Comparison of ENCODE assay signal across 1 cellular context in the genomic region with DNA sequence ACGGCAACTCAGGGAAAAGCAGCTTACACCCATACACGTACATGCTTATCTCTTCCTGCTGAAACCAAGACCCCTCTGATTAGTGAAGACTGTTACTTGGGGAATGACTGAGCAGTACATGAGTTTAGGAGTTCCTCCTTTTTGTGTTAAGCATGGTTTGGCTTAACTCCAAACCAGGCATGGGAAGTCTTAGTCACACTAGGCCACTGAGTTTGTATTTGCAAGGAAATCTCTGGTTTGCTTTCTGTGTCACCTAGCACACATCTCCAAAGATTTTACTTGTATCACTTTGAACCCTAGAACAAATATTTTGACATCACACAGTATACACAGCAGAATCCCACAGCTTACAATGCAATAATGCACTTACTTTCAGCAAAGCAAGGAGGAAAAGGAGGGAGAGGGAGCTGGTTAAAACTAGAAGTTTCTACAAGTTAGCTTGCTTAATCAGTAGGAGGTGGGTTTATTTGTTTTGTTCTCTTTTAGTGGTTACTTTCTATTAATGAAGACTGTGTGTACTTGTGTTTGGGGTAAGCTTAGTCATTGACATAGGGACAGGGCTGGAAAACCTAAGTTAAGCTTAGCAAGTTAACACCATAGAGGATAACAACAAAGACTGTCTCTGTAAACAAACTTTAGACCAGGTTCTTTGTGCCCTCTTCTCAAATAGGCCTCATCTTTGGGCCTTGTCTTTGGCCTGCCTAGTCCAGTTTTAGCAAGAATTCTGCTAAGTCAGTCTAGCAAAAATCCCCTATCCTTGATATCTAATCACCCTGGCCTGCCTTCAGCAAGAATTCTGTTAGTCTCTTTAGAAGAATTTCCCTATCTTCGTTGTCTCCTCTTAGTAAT.
A peak's percentile ranks its signal among the peaks of the same experiment; 100 is the strongest.
TF ChIP-seq lines count a peak whose summit lies in the region.

No MANE protein-coding gene starts in this region.

TF ChIP-seq in K562, 482 proteins besides CTCF, POLR2A, EP300 and RAD21 (continued from another document and continues in another):
- TF ChIP-seq, protein P1, sequence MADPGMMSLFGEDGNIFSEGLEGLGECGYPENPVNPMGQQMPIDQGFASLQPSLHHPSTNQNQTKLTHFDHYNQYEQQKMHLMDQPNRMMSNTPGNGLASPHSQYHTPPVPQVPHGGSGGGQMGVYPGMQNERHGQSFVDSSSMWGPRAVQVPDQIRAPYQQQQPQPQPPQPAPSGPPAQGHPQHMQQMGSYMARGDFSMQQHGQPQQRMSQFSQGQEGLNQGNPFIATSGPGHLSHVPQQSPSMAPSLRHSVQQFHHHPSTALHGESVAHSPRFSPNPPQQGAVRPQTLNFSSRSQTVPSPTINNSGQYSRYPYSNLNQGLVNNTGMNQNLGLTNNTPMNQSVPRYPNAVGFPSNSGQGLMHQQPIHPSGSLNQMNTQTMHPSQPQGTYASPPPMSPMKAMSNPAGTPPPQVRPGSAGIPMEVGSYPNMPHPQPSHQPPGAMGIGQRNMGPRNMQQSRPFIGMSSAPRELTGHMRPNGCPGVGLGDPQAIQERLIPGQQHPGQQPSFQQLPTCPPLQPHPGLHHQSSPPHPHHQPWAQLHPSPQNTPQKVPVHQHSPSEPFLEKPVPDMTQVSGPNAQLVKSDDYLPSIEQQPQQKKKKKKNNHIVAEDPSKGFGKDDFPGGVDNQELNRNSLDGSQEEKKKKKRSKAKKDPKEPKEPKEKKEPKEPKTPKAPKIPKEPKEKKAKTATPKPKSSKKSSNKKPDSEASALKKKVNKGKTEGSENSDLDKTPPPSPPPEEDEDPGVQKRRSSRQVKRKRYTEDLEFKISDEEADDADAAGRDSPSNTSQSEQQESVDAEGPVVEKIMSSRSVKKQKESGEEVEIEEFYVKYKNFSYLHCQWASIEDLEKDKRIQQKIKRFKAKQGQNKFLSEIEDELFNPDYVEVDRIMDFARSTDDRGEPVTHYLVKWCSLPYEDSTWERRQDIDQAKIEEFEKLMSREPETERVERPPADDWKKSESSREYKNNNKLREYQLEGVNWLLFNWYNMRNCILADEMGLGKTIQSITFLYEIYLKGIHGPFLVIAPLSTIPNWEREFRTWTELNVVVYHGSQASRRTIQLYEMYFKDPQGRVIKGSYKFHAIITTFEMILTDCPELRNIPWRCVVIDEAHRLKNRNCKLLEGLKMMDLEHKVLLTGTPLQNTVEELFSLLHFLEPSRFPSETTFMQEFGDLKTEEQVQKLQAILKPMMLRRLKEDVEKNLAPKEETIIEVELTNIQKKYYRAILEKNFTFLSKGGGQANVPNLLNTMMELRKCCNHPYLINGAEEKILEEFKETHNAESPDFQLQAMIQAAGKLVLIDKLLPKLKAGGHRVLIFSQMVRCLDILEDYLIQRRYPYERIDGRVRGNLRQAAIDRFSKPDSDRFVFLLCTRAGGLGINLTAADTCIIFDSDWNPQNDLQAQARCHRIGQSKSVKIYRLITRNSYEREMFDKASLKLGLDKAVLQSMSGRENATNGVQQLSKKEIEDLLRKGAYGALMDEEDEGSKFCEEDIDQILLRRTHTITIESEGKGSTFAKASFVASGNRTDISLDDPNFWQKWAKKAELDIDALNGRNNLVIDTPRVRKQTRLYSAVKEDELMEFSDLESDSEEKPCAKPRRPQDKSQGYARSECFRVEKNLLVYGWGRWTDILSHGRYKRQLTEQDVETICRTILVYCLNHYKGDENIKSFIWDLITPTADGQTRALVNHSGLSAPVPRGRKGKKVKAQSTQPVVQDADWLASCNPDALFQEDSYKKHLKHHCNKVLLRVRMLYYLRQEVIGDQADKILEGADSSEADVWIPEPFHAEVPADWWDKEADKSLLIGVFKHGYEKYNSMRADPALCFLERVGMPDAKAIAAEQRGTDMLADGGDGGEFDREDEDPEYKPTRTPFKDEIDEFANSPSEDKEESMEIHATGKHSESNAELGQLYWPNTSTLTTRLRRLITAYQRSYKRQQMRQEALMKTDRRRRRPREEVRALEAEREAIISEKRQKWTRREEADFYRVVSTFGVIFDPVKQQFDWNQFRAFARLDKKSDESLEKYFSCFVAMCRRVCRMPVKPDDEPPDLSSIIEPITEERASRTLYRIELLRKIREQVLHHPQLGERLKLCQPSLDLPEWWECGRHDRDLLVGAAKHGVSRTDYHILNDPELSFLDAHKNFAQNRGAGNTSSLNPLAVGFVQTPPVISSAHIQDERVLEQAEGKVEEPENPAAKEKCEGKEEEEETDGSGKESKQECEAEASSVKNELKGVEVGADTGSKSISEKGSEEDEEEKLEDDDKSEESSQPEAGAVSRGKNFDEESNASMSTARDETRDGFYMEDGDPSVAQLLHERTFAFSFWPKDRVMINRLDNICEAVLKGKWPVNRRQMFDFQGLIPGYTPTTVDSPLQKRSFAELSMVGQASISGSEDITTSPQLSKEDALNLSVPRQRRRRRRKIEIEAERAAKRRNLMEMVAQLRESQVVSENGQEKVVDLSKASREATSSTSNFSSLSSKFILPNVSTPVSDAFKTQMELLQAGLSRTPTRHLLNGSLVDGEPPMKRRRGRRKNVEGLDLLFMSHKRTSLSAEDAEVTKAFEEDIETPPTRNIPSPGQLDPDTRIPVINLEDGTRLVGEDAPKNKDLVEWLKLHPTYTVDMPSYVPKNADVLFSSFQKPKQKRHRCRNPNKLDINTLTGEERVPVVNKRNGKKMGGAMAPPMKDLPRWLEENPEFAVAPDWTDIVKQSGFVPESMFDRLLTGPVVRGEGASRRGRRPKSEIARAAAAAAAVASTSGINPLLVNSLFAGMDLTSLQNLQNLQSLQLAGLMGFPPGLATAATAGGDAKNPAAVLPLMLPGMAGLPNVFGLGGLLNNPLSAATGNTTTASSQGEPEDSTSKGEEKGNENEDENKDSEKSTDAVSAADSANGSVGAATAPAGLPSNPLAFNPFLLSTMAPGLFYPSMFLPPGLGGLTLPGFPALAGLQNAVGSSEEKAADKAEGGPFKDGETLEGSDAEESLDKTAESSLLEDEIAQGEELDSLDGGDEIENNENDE (IDR thresholded peaks at IDR 0.05; ENCODE audit: low read depth, low read length), result no peak
- TF ChIP-seq ZNF79 (CRISPR knock-in tag; IDR thresholded peaks at IDR 0.05; ENCODE audit: low read depth), result no peak
- TF ChIP-seq, protein P2, sequence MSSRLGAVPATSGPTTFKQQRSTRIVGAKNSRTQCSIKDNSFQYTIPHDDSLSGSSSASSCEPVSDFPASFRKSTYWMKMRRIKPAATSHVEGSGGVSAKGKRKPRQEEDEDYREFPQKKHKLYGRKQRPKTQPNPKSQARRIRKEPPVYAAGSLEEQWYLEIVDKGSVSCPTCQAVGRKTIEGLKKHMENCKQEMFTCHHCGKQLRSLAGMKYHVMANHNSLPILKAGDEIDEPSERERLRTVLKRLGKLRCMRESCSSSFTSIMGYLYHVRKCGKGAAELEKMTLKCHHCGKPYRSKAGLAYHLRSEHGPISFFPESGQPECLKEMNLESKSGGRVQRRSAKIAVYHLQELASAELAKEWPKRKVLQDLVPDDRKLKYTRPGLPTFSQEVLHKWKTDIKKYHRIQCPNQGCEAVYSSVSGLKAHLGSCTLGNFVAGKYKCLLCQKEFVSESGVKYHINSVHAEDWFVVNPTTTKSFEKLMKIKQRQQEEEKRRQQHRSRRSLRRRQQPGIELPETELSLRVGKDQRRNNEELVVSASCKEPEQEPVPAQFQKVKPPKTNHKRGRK (tag; IDR thresholded peaks at IDR 0.05), result no peak
- TF ChIP-seq, protein P3, sequence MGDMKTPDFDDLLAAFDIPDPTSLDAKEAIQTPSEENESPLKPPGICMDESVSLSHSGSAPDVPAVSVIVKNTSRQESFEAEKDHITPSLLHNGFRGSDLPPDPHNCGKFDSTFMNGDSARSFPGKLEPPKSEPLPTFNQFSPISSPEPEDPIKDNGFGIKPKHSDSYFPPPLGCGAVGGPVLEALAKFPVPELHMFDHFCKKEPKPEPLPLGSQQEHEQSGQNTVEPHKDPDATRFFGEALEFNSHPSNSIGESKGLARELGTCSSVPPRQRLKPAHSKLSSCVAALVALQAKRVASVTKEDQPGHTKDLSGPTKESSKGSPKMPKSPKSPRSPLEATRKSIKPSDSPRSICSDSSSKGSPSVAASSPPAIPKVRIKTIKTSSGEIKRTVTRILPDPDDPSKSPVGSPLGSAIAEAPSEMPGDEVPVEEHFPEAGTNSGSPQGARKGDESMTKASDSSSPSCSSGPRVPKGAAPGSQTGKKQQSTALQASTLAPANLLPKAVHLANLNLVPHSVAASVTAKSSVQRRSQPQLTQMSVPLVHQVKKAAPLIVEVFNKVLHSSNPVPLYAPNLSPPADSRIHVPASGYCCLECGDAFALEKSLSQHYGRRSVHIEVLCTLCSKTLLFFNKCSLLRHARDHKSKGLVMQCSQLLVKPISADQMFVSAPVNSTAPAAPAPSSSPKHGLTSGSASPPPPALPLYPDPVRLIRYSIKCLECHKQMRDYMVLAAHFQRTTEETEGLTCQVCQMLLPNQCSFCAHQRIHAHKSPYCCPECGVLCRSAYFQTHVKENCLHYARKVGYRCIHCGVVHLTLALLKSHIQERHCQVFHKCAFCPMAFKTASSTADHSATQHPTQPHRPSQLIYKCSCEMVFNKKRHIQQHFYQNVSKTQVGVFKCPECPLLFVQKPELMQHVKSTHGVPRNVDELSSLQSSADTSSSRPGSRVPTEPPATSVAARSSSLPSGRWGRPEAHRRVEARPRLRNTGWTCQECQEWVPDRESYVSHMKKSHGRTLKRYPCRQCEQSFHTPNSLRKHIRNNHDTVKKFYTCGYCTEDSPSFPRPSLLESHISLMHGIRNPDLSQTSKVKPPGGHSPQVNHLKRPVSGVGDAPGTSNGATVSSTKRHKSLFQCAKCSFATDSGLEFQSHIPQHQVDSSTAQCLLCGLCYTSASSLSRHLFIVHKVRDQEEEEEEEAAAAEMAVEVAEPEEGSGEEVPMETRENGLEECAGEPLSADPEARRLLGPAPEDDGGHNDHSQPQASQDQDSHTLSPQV (IDR thresholded peaks at IDR 0.05), result peak; percentile 77; the same call in 1 of the 2 replicates
- TF ChIP-seq MEF2A (IDR thresholded peaks at IDR 0.05; ENCODE audit: control insufficient read depth, low read depth, low read length), result no peak
- TF ChIP-seq ZNF224 (CRISPR knock-in tag; IDR thresholded peaks at IDR 0.05), result no peak
- TF ChIP-seq, protein P4, sequence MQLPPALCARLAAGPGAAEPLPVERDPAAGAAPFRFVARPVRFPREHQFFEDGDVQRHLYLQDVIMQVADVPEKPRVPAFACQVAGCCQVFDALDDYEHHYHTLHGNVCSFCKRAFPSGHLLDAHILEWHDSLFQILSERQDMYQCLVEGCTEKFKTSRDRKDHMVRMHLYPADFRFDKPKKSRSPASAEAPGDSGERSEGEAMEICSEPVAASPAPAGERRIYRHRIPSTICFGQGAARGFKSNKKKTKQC (CRISPR knock-in tag; IDR thresholded peaks at IDR 0.05), result no peak
- no peak for TF ChIP-seq ZNF41 (CRISPR knock-in tag; conservative IDR thresholded peaks at IDR 0.05)
- TF ChIP-seq CSDE1 (IDR thresholded peaks at IDR 0.05), result no peak
- TF ChIP-seq SP1 (CRISPR knock-in tag; IDR thresholded peaks at IDR 0.05), result no peak
- peak in 1 of 2 experiments; percentile 45; a peak in 1 of 3 replicates for TF ChIP-seq CBX3 (IDR thresholded peaks at IDR 0.05; ENCODE audit: borderline replicate concordance in 1 of 2, low read length in 2 of 2)
- TF ChIP-seq ZNF239 (CRISPR knock-in tag; IDR thresholded peaks at IDR 0.05), result no peak
- TF ChIP-seq U2AF1 (optimal IDR thresholded peaks at IDR 0.05; ENCODE audit: low read depth, low read length), result no peak
- no peak for TF ChIP-seq ZC3H8 (IDR thresholded peaks at IDR 0.05)
- TF ChIP-seq, protein P5, sequence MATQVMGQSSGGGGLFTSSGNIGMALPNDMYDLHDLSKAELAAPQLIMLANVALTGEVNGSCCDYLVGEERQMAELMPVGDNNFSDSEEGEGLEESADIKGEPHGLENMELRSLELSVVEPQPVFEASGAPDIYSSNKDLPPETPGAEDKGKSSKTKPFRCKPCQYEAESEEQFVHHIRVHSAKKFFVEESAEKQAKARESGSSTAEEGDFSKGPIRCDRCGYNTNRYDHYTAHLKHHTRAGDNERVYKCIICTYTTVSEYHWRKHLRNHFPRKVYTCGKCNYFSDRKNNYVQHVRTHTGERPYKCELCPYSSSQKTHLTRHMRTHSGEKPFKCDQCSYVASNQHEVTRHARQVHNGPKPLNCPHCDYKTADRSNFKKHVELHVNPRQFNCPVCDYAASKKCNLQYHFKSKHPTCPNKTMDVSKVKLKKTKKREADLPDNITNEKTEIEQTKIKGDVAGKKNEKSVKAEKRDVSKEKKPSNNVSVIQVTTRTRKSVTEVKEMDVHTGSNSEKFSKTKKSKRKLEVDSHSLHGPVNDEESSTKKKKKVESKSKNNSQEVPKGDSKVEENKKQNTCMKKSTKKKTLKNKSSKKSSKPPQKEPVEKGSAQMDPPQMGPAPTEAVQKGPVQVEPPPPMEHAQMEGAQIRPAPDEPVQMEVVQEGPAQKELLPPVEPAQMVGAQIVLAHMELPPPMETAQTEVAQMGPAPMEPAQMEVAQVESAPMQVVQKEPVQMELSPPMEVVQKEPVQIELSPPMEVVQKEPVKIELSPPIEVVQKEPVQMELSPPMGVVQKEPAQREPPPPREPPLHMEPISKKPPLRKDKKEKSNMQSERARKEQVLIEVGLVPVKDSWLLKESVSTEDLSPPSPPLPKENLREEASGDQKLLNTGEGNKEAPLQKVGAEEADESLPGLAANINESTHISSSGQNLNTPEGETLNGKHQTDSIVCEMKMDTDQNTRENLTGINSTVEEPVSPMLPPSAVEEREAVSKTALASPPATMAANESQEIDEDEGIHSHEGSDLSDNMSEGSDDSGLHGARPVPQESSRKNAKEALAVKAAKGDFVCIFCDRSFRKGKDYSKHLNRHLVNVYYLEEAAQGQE (CRISPR knock-in tag; IDR thresholded peaks at IDR 0.05; ENCODE audit: low read depth), result no peak
- no peak for TF ChIP-seq KDM2B (CRISPR knock-in tag; IDR thresholded peaks at IDR 0.05)
- TF ChIP-seq, protein P6, sequence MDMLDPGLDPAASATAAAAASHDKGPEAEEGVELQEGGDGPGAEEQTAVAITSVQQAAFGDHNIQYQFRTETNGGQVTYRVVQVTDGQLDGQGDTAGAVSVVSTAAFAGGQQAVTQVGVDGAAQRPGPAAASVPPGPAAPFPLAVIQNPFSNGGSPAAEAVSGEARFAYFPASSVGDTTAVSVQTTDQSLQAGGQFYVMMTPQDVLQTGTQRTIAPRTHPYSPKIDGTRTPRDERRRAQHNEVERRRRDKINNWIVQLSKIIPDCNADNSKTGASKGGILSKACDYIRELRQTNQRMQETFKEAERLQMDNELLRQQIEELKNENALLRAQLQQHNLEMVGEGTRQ (CRISPR knock-in tag; IDR thresholded peaks at IDR 0.05), result no peak
- TF ChIP-seq, protein P7, sequence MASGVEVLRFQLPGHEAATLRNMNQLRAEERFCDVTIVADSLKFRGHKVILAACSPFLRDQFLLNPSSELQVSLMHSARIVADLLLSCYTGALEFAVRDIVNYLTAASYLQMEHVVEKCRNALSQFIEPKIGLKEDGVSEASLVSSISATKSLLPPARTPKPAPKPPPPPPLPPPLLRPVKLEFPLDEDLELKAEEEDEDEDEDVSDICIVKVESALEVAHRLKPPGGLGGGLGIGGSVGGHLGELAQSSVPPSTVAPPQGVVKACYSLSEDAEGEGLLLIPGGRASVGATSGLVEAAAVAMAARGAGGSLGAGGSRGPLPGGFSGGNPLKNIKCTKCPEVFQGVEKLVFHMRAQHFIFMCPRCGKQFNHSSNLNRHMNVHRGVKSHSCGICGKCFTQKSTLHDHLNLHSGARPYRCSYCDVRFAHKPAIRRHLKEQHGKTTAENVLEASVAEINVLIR (CRISPR knock-in tag; IDR thresholded peaks at IDR 0.05), result no peak
- TF ChIP-seq, protein P8, sequence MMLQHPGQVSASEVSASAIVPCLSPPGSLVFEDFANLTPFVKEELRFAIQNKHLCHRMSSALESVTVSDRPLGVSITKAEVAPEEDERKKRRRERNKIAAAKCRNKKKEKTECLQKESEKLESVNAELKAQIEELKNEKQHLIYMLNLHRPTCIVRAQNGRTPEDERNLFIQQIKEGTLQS (IDR thresholded peaks at IDR 0.05), result peak; percentile 77
- TF ChIP-seq, protein P8 (CRISPR knock-in tag; conservative IDR thresholded peaks at IDR 0.05), result no peak
- TF ChIP-seq TRIM24 (IDR thresholded peaks at IDR 0.05), result peak; percentile 46 to 47; a peak in 2 of 4 replicates
- TF ChIP-seq RB1 (IDR thresholded peaks at IDR 0.05; ENCODE audit: low read depth), result no peak
- TF ChIP-seq NONO (IDR thresholded peaks at IDR 0.05; ENCODE audit: low read depth in 2 of 2, low read length in 1 of 2), result 0 out of 4 replicates have a peak, but pooled peaks of 1 of the 2 experiments have one; percentile 32
